Comparison of ENCODE assay signal across 1 cellular context in genomic region chr1:234848972-234849641, GRCh38.
TF ChIP-seq lines count a peak whose summit lies in the region.

No MANE protein-coding gene starts in this region.

TF ChIP-seq in K562, 482 proteins besides CTCF, POLR2A, EP300 and RAD21 (continued from another document):
- TF ChIP-seq CEBPZ (IDR thresholded peaks at IDR 0.05; ENCODE audit: borderline replicate concordance, low read depth, low read length): no peak
- no peak for TF ChIP-seq ZBTB43 (CRISPR knock-in tag; IDR thresholded peaks at IDR 0.05)
- TF ChIP-seq ZFPM2 (CRISPR knock-in tag; IDR thresholded peaks at IDR 0.05): no peak
- no peak for TF ChIP-seq RFX7 (CRISPR knock-in tag; IDR thresholded peaks at IDR 0.05)
- TF ChIP-seq TCF7 (IDR thresholded peaks at IDR 0.05; ENCODE audit: borderline replicate concordance): no peak
- no peak for TF ChIP-seq CHD7 (IDR thresholded peaks at IDR 0.05; ENCODE audit: low read depth, low read length)
- TF ChIP-seq SMAD1 (IDR thresholded peaks at IDR 0.05; ENCODE audit: low read depth, low read length, partially characterized antibody): no peak
- no peak for TF ChIP-seq PURB (CRISPR knock-in tag; IDR thresholded peaks at IDR 0.05; ENCODE audit: low read depth)
- TF ChIP-seq GTF2F1 (IDR thresholded peaks at IDR 0.05; ENCODE audit: low read depth, low read length): no peak
- no peak for TF ChIP-seq ELF4 (CRISPR knock-in tag; IDR thresholded peaks at IDR 0.05)
- TF ChIP-seq HDAC2 (IDR thresholded peaks at IDR 0.05): no peak
- no peak for TF ChIP-seq CREB3L1 (IDR thresholded peaks at IDR 0.05; ENCODE audit: borderline replicate concordance, low read depth)
- TF ChIP-seq ZNF311 (CRISPR knock-in tag; IDR thresholded peaks at IDR 0.05): no peak
- TF ChIP-seq HDGF (IDR thresholded peaks at IDR 0.05): no peak
- TF ChIP-seq ZNF274 (IDR thresholded peaks at IDR 0.05; ENCODE audit: borderline replicate concordance, low read depth, low read length): no peak
- TF ChIP-seq STAT6 (CRISPR knock-in tag; IDR thresholded peaks at IDR 0.05): no peak
- no peak for TF ChIP-seq ARID2 (IDR thresholded peaks at IDR 0.05)
- no peak for TF ChIP-seq CEBPB (tag; IDR thresholded peaks at IDR 0.05)
- TF ChIP-seq ZKSCAN1 (IDR thresholded peaks at IDR 0.05; ENCODE audit: low read depth, low read length): no peak
